8 cellular contexts compared by ENCODE assay signal in genomic region chr14:67335781-67336180, GRCh38. TPM values are rescaled to one million over a fixed set of nuclear protein-coding genes. Genes with fewer than 3 reads are reported as not detected.
DNase-seq lines count a peak whose midpoint lies in the region; ATAC-seq, FAIRE-seq and TF ChIP-seq lines count a peak whose summit lies in the region.

No MANE protein-coding gene starts in this region.

- H3K4me1 ChIP-seq in mucosa of descending colon (ENCODE audit: low read depth), result no peaks in the 10 kb centered on the region

- DNase-seq in D721Med (ENCODE audit: insufficient read length, low spot score) (no peak), HFF-Myc (ENCODE audit: extremely low read depth, low read depth) (no peak), amniotic epithelial cell (ENCODE audit: low read depth) (peak; percentile 35), left lobe of liver (ENCODE audit: low spot score) (no peak), mucosa of descending colon (no peak), NCI-H446 treated with DMSO at 0.1 percent for 48 hours (lab: John Stamatoyannopoulos, UW) (no peak)
- DNase-seq in activated CD8-positive, alpha-beta memory T cell treated with anti-CD3 and anti-CD28 coated beads for 24 hours, result no peak

- intact Hi-C loops in mucosa of descending colon (cut with DNase I, micrococcal nuclease), result no loop called here

- ATAC-seq in left lobe of liver (peak; percentile 26), GM18870 (IDR thresholded peaks at IDR 0.05; ENCODE audit: unreplicated experiment) (no peak), mucosa of descending colon (no peak)

- no peaks in the 10 kb centered on the region for H3K9me3 ChIP-seq in mucosa of descending colon

- peaks cover 8% of the 10 kb centered on the region for H3K36me3 ChIP-seq in mucosa of descending colon (ENCODE audit: low read depth)

- TF ChIP-seq CTCF in D721Med (IDR thresholded peaks at IDR 0.05; ENCODE audit: insufficient read depth, missing control alignments), result peak; percentile 42
- TF ChIP-seq CTCF in HFF-Myc (IDR thresholded peaks at IDR 0.05; ENCODE audit: low read depth, low read length, missing control alignments), result peak; percentile 46
- no peak for TF ChIP-seq CTCF in mucosa of descending colon (IDR thresholded peaks at IDR 0.05)

- H3K4me3 ChIP-seq in HFF-Myc (replicated peaks; ENCODE audit: low read depth, low read length), result no peak overlapping the region
- H3K4me3 ChIP-seq in mucosa of descending colon, result no peak overlapping the region

- FAIRE-seq in D721Med (lab: Jason Lieb, UNC), result no peak

RNA-seq across cellular contexts. Expression of gene ATP6V1D, which starts 23.8 kb away (rescaled TPM):
- total RNA-seq in left lobe of liver (22.3 TPM), mucosa of descending colon (10 to 100 TPM; 74.1 to 83.7 (median 81.6) TPM)

RNA-seq across cellular contexts. Expression of gene EIF2S1, which starts 24.3 kb away (rescaled TPM):
- 35.6 TPM for total RNA-seq in left lobe of liver
- total RNA-seq in mucosa of descending colon, result 100 to 1,000 TPM in 1 of 3 donors, 10 to 100 TPM in 2; 35.7 to 111 (median 65.8) TPM
